9 cellular contexts compared by ENCODE assay signal in genomic region chr9:134433909-134434895, GRCh38.
DNase-seq lines count a peak whose midpoint lies in the region; ATAC-seq, FAIRE-seq and TF ChIP-seq lines count a peak whose summit lies in the region.
"Had no signal": no experiment of that assay in that cellular context is flagged by ENCODE, and none has a peak within 500 bp of the region (broad histone marks: within the 10 kb centered on the region; RNA-seq: fewer than 3 reads in every experiment).

No MANE protein-coding gene starts in this region.

- SMC1A ChIA-PET in GM12878 (lab: Charles Lee; ENCODE audit: uncharacterized antibody, unreplicated experiment) = interaction anchor here (1.1 kb wide), 1 partner anchor 9 kb away, joined by 3 read pairs; no protein-coding TSS in a partner anchor

- no peaks in the 10 kb centered on the region for H3K9me3 Mint-ChIP-seq in activated naive CD4-positive, alpha-beta T cell treated with anti-CD3 and anti-CD28 coated beads, Interleukin-2, amount 10 ng/mL, durations not matched to agents 7 days and 5 days
- no peaks in the 10 kb centered on the region for H3K9me3 Mint-ChIP-seq in stimulated activated naive CD8-positive, alpha-beta T cell treated with anti-CD3 and anti-CD28 coated beads, Interleukin-15, amount 100 ng/mL, for 72 hours
- H3K9me3 Mint-ChIP-seq: activated T-cell treated with anti-CD3 and anti-CD28 coated beads, Interleukin-2, amount 50 U/mL, for 24 hours had no signal

- no peak for TF ChIP-seq EP300 in GM12878 (IDR thresholded peaks at IDR 0.05; ENCODE audit: borderline replicate concordance in 1 of 2, control insufficient read depth in 1 of 2, low read depth in 2 of 2, low read length in 2 of 2)

- H3K4me1 ChIP-seq in A673 (ENCODE audit: insufficient read depth, low read length, poor library complexity, severe bottlenecking) (peaks cover 17% of the 10 kb centered on the region), GM12878 (ENCODE audit: control insufficient read depth, insufficient read depth, low read length) (no peaks in the 10 kb centered on the region), right cardiac atrium (ENCODE audit: control insufficient read depth, insufficient read depth, low read length) (peaks cover 12% of the 10 kb centered on the region), psoas muscle (peaks cover 87% of the 10 kb centered on the region)

- TF ChIP-seq CTCF in A673 (conservative IDR thresholded peaks at IDR 0.05; ENCODE audit: low read depth, low read length) = no peak
- no peak for TF ChIP-seq CTCF in GM12878 (IDR thresholded peaks at IDR 0.05 in 2 of 3, conservative IDR thresholded peaks at IDR 0.05 in 1 of 3; ENCODE audit: control insufficient read depth in 2 of 3, extremely low read depth in 1 of 3, insufficient read depth in 1 of 3, low read depth in 3 of 3, low read length in 3 of 3)
- no peak for TF ChIP-seq CTCF in psoas muscle (IDR thresholded peaks at IDR 0.05)

- H3K27me3 Mint-ChIP-seq in activated naive CD4-positive, alpha-beta T cell treated with anti-CD3 and anti-CD28 coated beads, Interleukin-2, amount 10 ng/mL, durations not matched to agents 7 days and 5 days = no peaks in the 10 kb centered on the region
- H3K27me3 Mint-ChIP-seq in stimulated activated naive CD8-positive, alpha-beta T cell treated with anti-CD3 and anti-CD28 coated beads, Interleukin-15, amount 100 ng/mL, for 72 hours = peaks cover under 1% of the 10 kb centered on the region
- H3K27me3 Mint-ChIP-seq: activated T-cell treated with anti-CD3 and anti-CD28 coated beads, Interleukin-2, amount 50 U/mL, for 24 hours had no signal

- H3K4me3 Mint-ChIP-seq in activated naive CD4-positive, alpha-beta T cell treated with anti-CD3 and anti-CD28 coated beads, Interleukin-2, amount 10 ng/mL, durations not matched to agents 7 days and 5 days = no peak overlapping the region
- H3K4me3 Mint-ChIP-seq in stimulated activated naive CD8-positive, alpha-beta T cell treated with anti-CD3 and anti-CD28 coated beads, Interleukin-15, amount 100 ng/mL, for 72 hours = no peak overlapping the region
- H3K4me3 Mint-ChIP-seq: activated T-cell treated with anti-CD3 and anti-CD28 coated beads, Interleukin-2, amount 50 U/mL, for 24 hours had no signal

- H3K27ac Mint-ChIP-seq in activated naive CD4-positive, alpha-beta T cell treated with anti-CD3 and anti-CD28 coated beads, Interleukin-2, amount 10 ng/mL, durations not matched to agents 7 days and 5 days = no peak overlapping the region
- H3K27ac Mint-ChIP-seq in stimulated activated naive CD8-positive, alpha-beta T cell treated with anti-CD3 and anti-CD28 coated beads, Interleukin-15, amount 100 ng/mL, for 72 hours = no peak overlapping the region
- H3K27ac Mint-ChIP-seq: activated T-cell treated with anti-CD3 and anti-CD28 coated beads, Interleukin-2, amount 50 U/mL, for 24 hours had no signal

- POLR2A ChIA-PET in A673 (lab: Charles Lee; ENCODE audit: low non-redundant PET) = interaction anchor here (0.7 to 1.1 kb wide), 2 partner anchors 68 to 299 kb away, joined by 3 to 10 read pairs; partner anchors contain the start of gene WDR5
- POLR2A ChIA-PET in GM12878 (lab: Charles Lee) = no interaction called here

- BruUV-seq in A673 (replicated peaks; lab: Mats Ljungman, UMichigan) = no TSS peak
- BruUV-seq in GM12878 (replicated peaks; lab: Mats Ljungman, UMichigan) = no TSS peak

- H3K79me2 ChIP-seq in GM12878 (ENCODE audit: control insufficient read depth, insufficient read depth, low read length) = no peaks in the 10 kb centered on the region

- no peak overlapping the region for H3K9ac ChIP-seq in GM12878 (ENCODE audit: control insufficient read depth, insufficient read depth, low read length)

- ATAC-seq in GM12878 = no peak
- peak; percentile 0 for ATAC-seq in right cardiac atrium
- peak in 3 of 4 donors; percentile 5 to 10 (median 9) for ATAC-seq in psoas muscle
- ATAC-seq in stimulated activated naive CD8-positive, alpha-beta T cell treated with anti-CD3 and anti-CD28 coated beads, Interleukin-15, amount 100 ng/mL, for 72 hours = no peak

- TF ChIP-seq POLR2A in GM12878 (IDR thresholded peaks at IDR 0.05; ENCODE audit: low read depth, low read length) = no peak

- DNase-seq in A673 (ENCODE audit: low spot score) = no peak
- DNase-seq in GM12878 (ENCODE audit: low read depth, low spot score) = no peak
- DNase-seq in right cardiac atrium = no peak
- peak in 1 of 2 donors; percentile 64 for DNase-seq in psoas muscle
- DNase-seq in activated naive CD4-positive, alpha-beta T cell treated with anti-CD3 and anti-CD28 coated beads, Interleukin-2, amount 10 ng/mL, durations not matched to agents 7 days and 5 days = no peak
- no peak for DNase-seq in stimulated activated naive CD8-positive, alpha-beta T cell treated with anti-CD3 and anti-CD28 coated beads, Interleukin-15, amount 100 ng/mL, for 72 hours
- DNase-seq in stimulated activated naive CD4-positive, alpha-beta T cell (lab: John Stamatoyannopoulos, UW) = no peak
- no peak for DNase-seq in activated CD4-positive, alpha-beta T cell treated with anti-CD3 and anti-CD28 coated beads, Interleukin-2, amount 50 U/mL, for 48 hours
- DNase-seq: activated T-cell treated with anti-CD3 and anti-CD28 coated beads, Interleukin-2, amount 50 U/mL, for 24 hours had no signal

- RAD21 ChIA-PET in GM12878 (lab: Charles Lee; ENCODE audit: unreplicated experiment) = no interaction called here

- no peak for TF ChIP-seq RAD21 in GM12878 (IDR thresholded peaks at IDR 0.05; ENCODE audit: insufficient read depth, low read depth, low read length)

- in situ Hi-C loops in GM12878 (cut with MboI) = no loop called here

- H3K36me3 Mint-ChIP-seq in activated naive CD4-positive, alpha-beta T cell treated with anti-CD3 and anti-CD28 coated beads, Interleukin-2, amount 10 ng/mL, durations not matched to agents 7 days and 5 days = no peaks in the 10 kb centered on the region

- intact Hi-C loops in A673 (cut with micrococcal nuclease; ENCODE audit: unreplicated experiment) = no loop called here
- intact Hi-C loops in GM12878 (cut with micrococcal nuclease; ENCODE audit: unreplicated experiment) = no loop called here
- intact Hi-C loops in right cardiac atrium (cut with DNase I) = loop anchor here in 1 of 4 donors (5.0 kb wide), 1 partner anchor 57 kb away; no protein-coding TSS in a partner anchor
- intact Hi-C loops in psoas muscle (cut with DNase I) = loop anchor here (2.0 to 10.0 kb wide), 4 partner anchors 57 to 169 kb away; no protein-coding TSS in a partner anchor

- H3K27ac ChIP-seq in A673 (ENCODE audit: low read depth, low read length, poor library complexity, severe bottlenecking) (peak overlapping the region; percentile 84), GM12878 (ENCODE audit: control insufficient read depth, insufficient read depth) (no peak overlapping the region), right cardiac atrium (ENCODE audit: low read length) (peak overlapping the region; percentile 90), psoas muscle (peak overlapping the region; percentile 87)

- H2AFZ ChIP-seq in GM12878 (ENCODE audit: control insufficient read depth, low read depth, low read length) = no peak overlapping the region

- no peaks in the 10 kb centered on the region for H3K4me1 Mint-ChIP-seq in activated naive CD4-positive, alpha-beta T cell treated with anti-CD3 and anti-CD28 coated beads, Interleukin-2, amount 10 ng/mL, durations not matched to agents 7 days and 5 days
- no peaks in the 10 kb centered on the region for H3K4me1 Mint-ChIP-seq in stimulated activated naive CD8-positive, alpha-beta T cell treated with anti-CD3 and anti-CD28 coated beads, Interleukin-15, amount 100 ng/mL, for 72 hours

- H4K20me1 ChIP-seq in GM12878 (ENCODE audit: control insufficient read depth, insufficient read depth) = no peaks in the 10 kb centered on the region

- no peak for FAIRE-seq in GM12878 (lab: Jason Lieb, UNC)

- CTCF ChIA-PET in A673 (lab: Charles Lee) (interaction anchor here (0.6 to 1.4 kb wide), 5 partner anchors 9 to 409 kb away, joined by 3 to 6 read pairs (median 4); no protein-coding TSS in a partner anchor), GM12878 (lab: Yijun Ruan, JAX) (interaction anchor here (0.6 kb wide), 1 partner anchor 1580 kb away, joined by 3 read pairs; no protein-coding TSS in a partner anchor)
- CTCF ChIA-PET in activated naive CD4-positive, alpha-beta T cell treated with anti-CD3 and anti-CD28 coated beads, Interleukin-2, amount 10 ng/mL, durations not matched to agents 7 days and 5 days (lab: Charles Lee) = no interaction called here

- H3K36me3 ChIP-seq in A673 (ENCODE audit: insufficient read depth, low read length, poor library complexity, severe bottlenecking) (peaks cover 11% of the 10 kb centered on the region), GM12878 (ENCODE audit: control insufficient read depth in 2 of 2, insufficient read depth in 2 of 2, low read length in 1 of 2) (peaks cover 0 to 6% of the 10 kb centered on the region in 2 experiments; a peak in 3 of 4 replicates), psoas muscle (ENCODE audit: insufficient read depth in 1 of 2, low read depth in 1 of 2) (peaks cover 0 to 56% of the 10 kb centered on the region in 2 donors)

- 92% methylated on average over 30 of the region's 30 CpGs for WGBS in GM12878 (ENCODE audit: insufficient coverage, insufficient replicate concordance, low lambda C conversion rate, missing lambda C conversion rate)
- WGBS in right cardiac atrium = 64% methylated on average over 30 of the region's 30 CpGs
- WGBS in psoas muscle, 3 donors = 56 to 64% (median 56%) methylated on average over 28 to 30 of the region's 30 CpGs

- no peaks in the 10 kb centered on the region for H3K27me3 ChIP-seq in A673 (replicated peaks; ENCODE audit: insufficient read depth, low read depth, low read length, poor library complexity)
- H3K27me3 ChIP-seq in GM12878 (replicated peaks in 1 of 2; ENCODE audit: control insufficient read depth in 2 of 2, insufficient read depth in 2 of 2, low read length in 1 of 2) = no peaks in the 10 kb centered on the region
- no peaks in the 10 kb centered on the region for H3K27me3 ChIP-seq in right cardiac atrium (ENCODE audit: control insufficient read depth, insufficient read depth)
- H3K27me3 ChIP-seq in psoas muscle (ENCODE audit: insufficient read depth in 3 of 3, low read length in 2 of 3) = no peaks in the 10 kb centered on the region

- H3K9me3 ChIP-seq in A673 (ENCODE audit: low read depth, low read length, poor library complexity, severe bottlenecking) (no peaks in the 10 kb centered on the region), GM12878 (replicated peaks; ENCODE audit: control insufficient read depth, insufficient read depth, low read length) (no peaks in the 10 kb centered on the region), right cardiac atrium (ENCODE audit: control insufficient read depth, low read length) (no peaks in the 10 kb centered on the region), psoas muscle (no peaks in the 10 kb centered on the region)

- H3K4me2 ChIP-seq in GM12878 (ENCODE audit: control insufficient read depth, insufficient read depth) = no peak overlapping the region

- H3K4me3 ChIP-seq in A673 (ENCODE audit: low read depth, low read length, poor library complexity, severe bottlenecking) (no peak overlapping the region), GM12878 (no peak overlapping the region), right cardiac atrium (ENCODE audit: low read length) (no peak overlapping the region), psoas muscle (peak overlapping the region; percentile 34)

TF ChIP-seq in GM12878, 131 proteins besides CTCF, POLR2A, EP300 and RAD21 (continues in another document):
- TF ChIP-seq BMI1 (IDR thresholded peaks at IDR 0.05; ENCODE audit: borderline replicate concordance) (peak; percentile 67; the same call in 1 of the 2 replicates), NR2F1 (conservative IDR thresholded peaks at IDR 0.05) (no peak)

Comparison
In these comparisons a context has a peak if more than half of its experiments do, and no peak if none do; other contexts are left out.
1. ATAC-seq: peak in right cardiac atrium (2 of 2) and psoas muscle (3 of 4); none in GM12878 (single experiment) and stimulated activated naive CD8-positive, alpha-beta T cell treated with anti-CD3 and anti-CD28 coated beads, Interleukin-15, amount 100 ng/mL, for 72 hours (single experiment).
2. intact Hi-C loops: an anchor here in psoas muscle (2.0 to 10.0 kb wide); none called in A673 and GM12878.